In the genomic region with DNA sequence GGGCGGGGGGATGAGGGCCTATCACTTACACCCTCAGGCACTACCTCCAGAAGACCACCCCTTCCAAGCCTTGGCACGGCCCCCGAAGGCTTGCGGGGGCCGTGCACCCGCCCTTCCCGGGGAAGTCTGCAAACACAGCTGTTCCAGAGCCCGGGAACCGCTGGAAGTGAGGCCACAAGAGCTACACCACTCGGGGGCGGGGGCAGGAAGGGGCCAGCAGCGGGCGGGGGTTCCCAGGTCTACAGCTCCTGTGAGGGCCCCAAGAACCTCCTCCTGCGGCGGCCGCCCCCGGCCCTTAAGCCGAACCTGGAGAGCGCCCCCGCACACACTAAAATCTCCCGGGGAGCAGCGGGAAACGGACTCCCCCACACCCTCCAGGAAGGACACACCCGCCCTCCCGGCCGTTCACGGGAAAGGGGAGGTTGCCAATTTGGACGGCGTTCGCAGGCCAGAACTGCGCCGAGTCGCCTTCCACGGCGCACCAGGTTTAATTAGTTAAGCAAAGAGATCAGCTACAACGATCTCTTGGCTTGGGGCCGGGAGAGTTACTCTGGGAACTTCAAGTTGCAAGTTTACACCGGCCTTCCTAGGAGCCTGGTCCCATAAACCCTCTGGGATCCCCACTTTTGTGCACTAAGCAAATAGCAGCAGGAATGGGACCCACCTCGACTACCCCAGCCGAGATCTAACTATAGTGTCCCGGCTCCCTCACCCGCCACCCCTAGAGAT, we compare ENCODE assay signal across 8 cellular contexts.
A peak's percentile ranks its signal among the peaks of the same experiment; 100 is the strongest.
DNase-seq lines count a peak whose midpoint lies in the region; ATAC-seq, FAIRE-seq and TF ChIP-seq lines count a peak whose summit lies in the region.

No MANE protein-coding gene starts in this region.

- no peak for FAIRE-seq in RCC 7860 (lab: Jason Lieb, UNC)

- H3K9ac ChIP-seq in iPS-15b (ENCODE audit: low read depth, low read length): peak overlapping the region; percentile 85

- H3K27ac ChIP-seq in skin epidermis: peak overlapping the region; percentile 90 to 99 (median 98)

- H3K27me3 ChIP-seq in iPS-15b (ENCODE audit: control insufficient read depth, insufficient read depth, low read length): peaks cover 2% of the 10 kb centered on the region

- ATAC-seq in HG03045 (IDR thresholded peaks at IDR 0.05; ENCODE audit: unreplicated experiment): no peak

- peaks cover 26% of the 10 kb centered on the region for H3K4me1 ChIP-seq in iPS-15b (ENCODE audit: control insufficient read depth, insufficient read depth, low read length)

- H3K4me3 ChIP-seq in astrocyte of the spinal cord (ENCODE audit: low read depth, low read length): peak overlapping the region; percentile 83
- peak overlapping the region; percentile 77 for H3K4me3 ChIP-seq in iPS-15b (ENCODE audit: low read depth, low read length)
- H3K4me3 ChIP-seq in skin epidermis: peak overlapping the region; percentile 50 to 91 (median 71)

- in situ Hi-C loops in astrocyte of the spinal cord (cut with HindIII; ENCODE audit: low sequenced_read_pairs): no loop called here

- H3K36me3 ChIP-seq in iPS-15b (ENCODE audit: control insufficient read depth, insufficient read depth, low read length): no peaks in the 10 kb centered on the region

- H3K9me3 ChIP-seq in iPS-15b (ENCODE audit: control insufficient read depth, insufficient read depth, low read length): no peaks in the 10 kb centered on the region

- no peak for TF ChIP-seq CTCF in astrocyte of the spinal cord (IDR thresholded peaks at IDR 0.05; ENCODE audit: low read depth, low read length)

- DNase-seq in NCI-H748 (lab: John Stamatoyannopoulos, UW; ENCODE audit: unreplicated experiment) (peak; percentile 60), NCI-H748 treated with DMSO at 0.1 percent for 48 hours (lab: John Stamatoyannopoulos, UW) (no peak), NCI-H1105 treated with DMSO at 0.1 percent for 48 hours (lab: John Stamatoyannopoulos, UW) (peak; percentile 60), astrocyte of the spinal cord (ENCODE audit: low read depth, low spot score) (peak; percentile 61), RCC 7860 (ENCODE audit: low spot score) (no peak)

Comparison
In these comparisons a context has a peak if more than half of its experiments do, and no peak if none do; other contexts are left out.
1. DNase-seq: peak in NCI-H748 (single experiment), NCI-H1105 treated with DMSO at 0.1 percent for 48 hours (single experiment) and astrocyte of the spinal cord (single experiment); none in NCI-H748 treated with DMSO at 0.1 percent for 48 hours (single experiment) and RCC 7860 (single experiment).
2. Peak in every context shown above with its lines, with median percentiles within 50 percentile points of each other: H3K4me3 ChIP-seq.